In genomic region chr9:99505915-99506314, GRCh38 we compare ENCODE assay signal across 21 cellular contexts.
"Had no signal": no experiment of that assay in that cellular context is flagged by ENCODE, and none has a peak within 500 bp of the region (broad histone marks: within the 10 kb centered on the region; RNA-seq: fewer than 3 reads in every experiment).

No MANE protein-coding gene starts in this region.

- DNase-seq: KBM-7, MG63, NCI-H1092, NCI-H1105 treated with DMSO at 0.1 percent for 48 hours, NCI-H1417 treated with DMSO at 0.1 percent for 48 hours, NCI-H146, NCI-H1694 treated with DMSO at 0.1 percent for 48 hours, NCI-H1930, NCI-H2081, NCI-H2107, NCI-H2227 treated with DMSO at 0.1 percent for 48 hours, NCI-H446, NCI-H510A, NCI-H524 treated with DMSO at 0.1 percent for 48 hours, NCI-H69, NCI-H774, PC-3, SHP77, SK-N-SH, SW 1271 had no signal

- ATAC-seq: Panc1, PC-3 had no signal
